ENCODE assay signal across 22 cellular contexts in genomic region chr7:142511801-142512200, GRCh38.
"Had no signal": no experiment of that assay in that cellular context is flagged by ENCODE, and none has a peak within 500 bp of the region (broad histone marks: within the 10 kb centered on the region; RNA-seq: fewer than 3 reads in every experiment).

No MANE protein-coding gene starts in this region.

- H3K4me1 ChIP-seq: lower lobe of right lung, neural progenitor cell, sigmoid colon had no signal

- H2AFZ ChIP-seq: neural progenitor cell had no signal

- H3K4me3 ChIP-seq: body of pancreas, lower lobe of right lung, neural progenitor cell, sigmoid colon, smooth muscle cell, tibial artery had no signal

- H3K4me2 ChIP-seq: neural progenitor cell, smooth muscle cell had no signal

- H3K4me1 Mint-ChIP-seq: neural progenitor cell had no signal

- ATAC-seq: activated CD4-positive, CD25-positive, alpha-beta regulatory T cell treated with anti-CD3 and anti-CD28 coated beads, Interleukin-2, amount 50 U/mL, for 24 hours; activated CD8-positive, alpha-beta memory T cell treated with anti-CD3 and anti-CD28 coated beads, Interleukin-2, amount 10 ng/mL, durations not matched to agents 7 days and 5 days; activated naive CD8-positive, alpha-beta T cell treated with anti-CD3 and anti-CD28 coated beads, Interleukin-2, amount 50 U/mL, for 24 hours; body of pancreas; left lobe of liver; lower lobe of right lung had no signal

- H3K36me3 Mint-ChIP-seq: activated CD8-positive, alpha-beta memory T cell treated with anti-CD3 and anti-CD28 coated beads, Interleukin-2, amount 10 ng/mL, durations not matched to agents 7 days and 5 days; naive B cell; neural progenitor cell had no signal

- H3K36me3 ChIP-seq: lower lobe of right lung, neural progenitor cell, sigmoid colon, tibial artery had no signal

- H3K4me3 Mint-ChIP-seq: activated naive CD8-positive, alpha-beta T cell treated with anti-CD3 and anti-CD28 coated beads, Interleukin-2, amount 50 U/mL, for 24 hours; dendritic cell treated with granulocyte-macrophage colony-stimulating factor and Interleukin-4, amounts not matched to agents 40 ng/mL and 50 ng/mL, for 4 days; naive B cell; neural progenitor cell; stimulated activated naive CD8-positive, alpha-beta T cell treated with anti-CD3 and anti-CD28 coated beads, Interleukin-15, Interleukin-2, amounts not matched to agents 100 ng/mL and 50 ng/mL, for 24 hours had no signal

- H3K27me3 Mint-ChIP-seq: activated naive CD8-positive, alpha-beta T cell treated with anti-CD3 and anti-CD28 coated beads, Interleukin-2, amount 50 U/mL, for 24 hours; stimulated activated naive CD8-positive, alpha-beta T cell treated with anti-CD3 and anti-CD28 coated beads, Interleukin-15, Interleukin-2, amounts not matched to agents 100 ng/mL and 50 ng/mL, for 24 hours had no signal

- H3K27ac ChIP-seq: body of pancreas, lower lobe of right lung, neural progenitor cell, sigmoid colon, tibial artery had no signal

- H3K9me3 ChIP-seq: body of pancreas, lower lobe of right lung, sigmoid colon, tibial artery had no signal

- H3K9ac ChIP-seq: neural progenitor cell had no signal

- DNase-seq: activated CD8-positive, alpha-beta memory T cell treated with anti-CD3 and anti-CD28 coated beads, Interleukin-2, amount 10 ng/mL, durations not matched to agents 7 days and 5 days; activated naive CD4-positive, alpha-beta T cell; activated naive CD8-positive, alpha-beta T cell treated with anti-CD3 and anti-CD28 coated beads, Interleukin-2, amount 50 U/mL, for 24 hours; activated T-cell treated with anti-CD3 and anti-CD28 coated beads for 4 hours; anterior cingulate cortex; body of pancreas; caudate nucleus; effector CD4-positive, alpha-beta T cell; erythroblast; foreskin fibroblast; lower lobe of right lung; naive B cell; sigmoid colon; stimulated activated CD4-positive, alpha-beta T cell treated with anti-CD3 and anti-CD28 coated beads, Interleukin-15, amount 100 ng/mL, for 24 hours; stimulated activated CD4-positive, alpha-beta T cell treated with anti-CD3 and anti-CD28 coated beads, Interleukin-4, amount 100 ng/mL, for 1 hour; tibial artery had no signal

- H3K27me3 ChIP-seq: body of pancreas, neural progenitor cell, sigmoid colon had no signal

- H3K27ac Mint-ChIP-seq: activated CD8-positive, alpha-beta memory T cell treated with anti-CD3 and anti-CD28 coated beads, Interleukin-2, amount 10 ng/mL, durations not matched to agents 7 days and 5 days; activated naive CD8-positive, alpha-beta T cell treated with anti-CD3 and anti-CD28 coated beads, Interleukin-2, amount 50 U/mL, for 24 hours; dendritic cell treated with granulocyte-macrophage colony-stimulating factor and Interleukin-4, amounts not matched to agents 40 ng/mL and 50 ng/mL, for 4 days; neural progenitor cell; stimulated activated naive CD8-positive, alpha-beta T cell treated with anti-CD3 and anti-CD28 coated beads, Interleukin-15, Interleukin-2, amounts not matched to agents 100 ng/mL and 50 ng/mL, for 24 hours had no signal

- H3K9me3 Mint-ChIP-seq: activated naive CD8-positive, alpha-beta T cell treated with anti-CD3 and anti-CD28 coated beads, Interleukin-2, amount 50 U/mL, for 24 hours; dendritic cell treated with granulocyte-macrophage colony-stimulating factor and Interleukin-4, amounts not matched to agents 40 ng/mL and 50 ng/mL, for 4 days; naive B cell; neural progenitor cell; stimulated activated naive CD8-positive, alpha-beta T cell treated with anti-CD3 and anti-CD28 coated beads, Interleukin-15, Interleukin-2, amounts not matched to agents 100 ng/mL and 50 ng/mL, for 24 hours had no signal
